26 cellular contexts compared by ENCODE assay signal in genomic region chr16:86966781-86967180, GRCh38.
"Had no signal": no experiment of that assay in that cellular context is flagged by ENCODE, and none has a peak within 500 bp of the region (broad histone marks: within the 10 kb centered on the region; RNA-seq: fewer than 3 reads in every experiment).

No MANE protein-coding gene starts in this region.

- H3K9me3 Mint-ChIP-seq: effector memory CD8-positive, alpha-beta T cell; memory B cell; natural killer cell; neural crest cell had no signal

- H3K4me1 ChIP-seq: esophagus squamous epithelium, parathyroid adenoma, right lobe of liver, suprapubic skin, transverse colon, upper lobe of right lung, uterus had no signal

- H3K4me3 Mint-ChIP-seq: effector memory CD8-positive, alpha-beta T cell; memory B cell; natural killer cell; neural crest cell; stimulated activated naive CD8-positive, alpha-beta T cell treated with anti-CD3 and anti-CD28 coated beads, Interleukin-15, amount 100 ng/mL, for 72 hours had no signal

- H3K27ac ChIP-seq: esophagus squamous epithelium, neutrophil, parathyroid adenoma, right lobe of liver, suprapubic skin, transverse colon, upper lobe of right lung, uterus had no signal

- H3K36me3 Mint-ChIP-seq: memory B cell, natural killer cell had no signal

- H3K36me3 ChIP-seq: esophagus squamous epithelium, neutrophil, right lobe of liver, suprapubic skin, transverse colon, upper lobe of right lung, uterus had no signal

- H3K4me3 ChIP-seq: esophagus squamous epithelium, lung, right lobe of liver, suprapubic skin, transverse colon, upper lobe of right lung, uterus had no signal

- H3K9me3 ChIP-seq: esophagus squamous epithelium, neutrophil, right lobe of liver, suprapubic skin, transverse colon, upper lobe of right lung, uterus had no signal

- H3K4me1 Mint-ChIP-seq: memory B cell; natural killer cell; stimulated activated naive CD8-positive, alpha-beta T cell treated with anti-CD3 and anti-CD28 coated beads, Interleukin-15, amount 100 ng/mL, for 72 hours had no signal

- H2AFZ ChIP-seq: parathyroid adenoma had no signal

- H3K27ac Mint-ChIP-seq: effector memory CD8-positive, alpha-beta T cell; memory B cell; natural killer cell; progenitor cell of endocrine pancreas; stimulated activated naive CD8-positive, alpha-beta T cell treated with anti-CD3 and anti-CD28 coated beads, Interleukin-15, amount 100 ng/mL, for 72 hours had no signal

- H3K79me2 ChIP-seq: parathyroid adenoma had no signal

- H3K27me3 ChIP-seq: right lobe of liver, transverse colon, upper lobe of right lung, uterus had no signal

- DNase-seq: cortex of kidney; effector memory CD8-positive, alpha-beta T cell; erythroblast; esophagus squamous epithelium; head of caudate nucleus; left colon; left ventricle myocardium superior; natural killer cell; right lobe of liver; small intestine; stimulated activated CD4-positive, alpha-beta T cell treated with anti-CD3 and anti-CD28 coated beads, Interleukin-12 subunit alpha, Interleukin-12 subunit beta, amount 100 ng/mL, for 4 hours; stimulated activated CD4-positive, alpha-beta T cell treated with anti-CD3 and anti-CD28 coated beads, Interleukin-1b, Interleukin-23, amount 100 ng/mL, for 48 hours; stimulated activated CD4-positive, alpha-beta T cell treated with anti-CD3 and anti-CD28 coated beads, Interleukin-4, amount 100 ng/mL, for 1 hour; stimulated activated CD8-positive, alpha-beta memory T cell treated with anti-CD3 and anti-CD28 coated beads, Interleukin-4, amount 100 ng/mL, for 48 hours; stimulated activated naive CD4-positive, alpha-beta T cell; stimulated activated naive CD8-positive, alpha-beta T cell treated with anti-CD3 and anti-CD28 coated beads, Interleukin-15, amount 100 ng/mL, for 72 hours; transverse colon; upper lobe of right lung; uterus had no signal

- ATAC-seq: effector memory CD8-positive, alpha-beta T cell; left colon; left ventricle myocardium superior; natural killer cell; right lobe of liver; stimulated activated naive CD8-positive, alpha-beta T cell treated with anti-CD3 and anti-CD28 coated beads, Interleukin-15, amount 100 ng/mL, for 72 hours; upper lobe of right lung had no signal
